Comparison of ENCODE assay signal across 18 cellular contexts in genomic region chr21:13368200-13368599, GRCh38.
DNase-seq lines count a peak whose midpoint lies in the region; ATAC-seq and TF ChIP-seq lines count a peak whose summit lies in the region.
"Had no signal": no experiment of that assay in that cellular context is flagged by ENCODE, and none has a peak within 500 bp of the region (broad histone marks: within the 10 kb centered on the region; RNA-seq: fewer than 3 reads in every experiment).

No MANE protein-coding gene starts in this region.

- H3K79me2 ChIP-seq in hepatocyte (no peaks in the 10 kb centered on the region), MM.1S (ENCODE audit: low read length) (no peaks in the 10 kb centered on the region)

- no peak overlapping the region for H2AFZ ChIP-seq in hepatocyte
- no peak overlapping the region for H2AFZ ChIP-seq in MM.1S (ENCODE audit: low read length)

- no peak overlapping the region for H3K27ac Mint-ChIP-seq in stimulated activated naive CD8-positive, alpha-beta T cell treated with anti-CD3 and anti-CD28 coated beads, Interleukin-15, amount 100 ng/mL, for 72 hours
- H3K27ac Mint-ChIP-seq: B cell; CD4-positive, alpha-beta T cell; CD8-positive, alpha-beta T cell had no signal

- no peak for DNase-seq in stimulated activated naive CD8-positive, alpha-beta T cell treated with anti-CD3 and anti-CD28 coated beads, Interleukin-15, amount 100 ng/mL, for 72 hours
- no peak for DNase-seq in stimulated activated naive CD8-positive, alpha-beta T cell treated with anti-CD3 and anti-CD28 coated beads, Interleukin-15, Interleukin-2, amounts not matched to agents 100 U/mL and 50 U/mL, for 24 hours
- DNase-seq in hepatocyte (ENCODE audit: low spot score) (peak; percentile 4), MM.1S (no peak)
- DNase-seq: AML-193; Caco-2; Calu3; CD4-positive, alpha-beta T cell; DMS79 treated with DMSO at 0.1 percent for 48 hours; GF-D8 had no signal

- no CpG with 5 or more reads among the region's 6 CpGs for WGBS in hepatocyte (ENCODE audit: low lambda C conversion rate, missing lambda C conversion rate)

- H3K4me2 ChIP-seq in hepatocyte (no peak overlapping the region), MM.1S (ENCODE audit: low read depth, low read length) (no peak overlapping the region)
- H3K4me2 ChIP-seq: A549; BLaER1 treated with 17β-estradiol and CSF1 and Interleukin-3, amounts not matched to agents 10 nM and 100 nM had no signal

- H3K36me3 ChIP-seq in hepatocyte (replicated peaks; ENCODE audit: insufficient read depth, low read depth), result no peaks in the 10 kb centered on the region
- no peaks in the 10 kb centered on the region for H3K36me3 ChIP-seq in MM.1S (replicated peaks; ENCODE audit: insufficient read depth, low read length)
- H3K36me3 ChIP-seq: BLaER1 treated with 17β-estradiol and CSF1 and Interleukin-3, amounts not matched to agents 10 nM and 100 nM had no signal

- peaks cover 0 to 15% of the 10 kb centered on the region in 2 donors for H3K9me3 Mint-ChIP-seq in stimulated activated naive CD8-positive, alpha-beta T cell treated with anti-CD3 and anti-CD28 coated beads, Interleukin-15, amount 100 ng/mL, for 72 hours

- H3K4me1 ChIP-seq in hepatocyte (ENCODE audit: insufficient read depth) (no peaks in the 10 kb centered on the region), MM.1S (ENCODE audit: low read length) (no peaks in the 10 kb centered on the region)
- H3K4me1 ChIP-seq: A549; BLaER1 treated with 17β-estradiol and CSF1 and Interleukin-3, amounts not matched to agents 10 nM and 100 nM; Caco-2 had no signal

- H3K4me3 ChIP-seq in hepatocyte, result no peak overlapping the region
- no peak overlapping the region for H3K4me3 ChIP-seq in MM.1S (ENCODE audit: low read length)
- H3K4me3 ChIP-seq: A549; BLaER1 treated with 17β-estradiol and CSF1 and Interleukin-3, amounts not matched to agents 10 nM and 100 nM; GM12878 had no signal

- H3K4me3 Mint-ChIP-seq in stimulated activated naive CD8-positive, alpha-beta T cell treated with anti-CD3 and anti-CD28 coated beads, Interleukin-15, amount 100 ng/mL, for 72 hours, result no peak overlapping the region
- H3K4me3 Mint-ChIP-seq: B cell; CD4-positive, alpha-beta T cell; CD8-positive, alpha-beta T cell had no signal

- TF ChIP-seq CTCF in hepatocyte (IDR thresholded peaks at IDR 0.05; ENCODE audit: poor library complexity) (no peak), MM.1S (IDR thresholded peaks at IDR 0.05; ENCODE audit: low read length) (no peak)

- peak; percentile 74 for ATAC-seq in stimulated activated naive CD8-positive, alpha-beta T cell treated with anti-CD3 and anti-CD28 coated beads, Interleukin-15, amount 100 ng/mL, for 72 hours
- ATAC-seq in stimulated activated naive CD8-positive, alpha-beta T cell treated with anti-CD3 and anti-CD28 coated beads, Interleukin-15, Interleukin-2, amounts not matched to agents 100 U/mL and 50 U/mL, for 24 hours, result no peak
- no peak for ATAC-seq in GM18511 (IDR thresholded peaks at IDR 0.05; ENCODE audit: unreplicated experiment)
- ATAC-seq: A549; CD8-positive, alpha-beta T cell; GM12878 had no signal

- no peak overlapping the region for H3K27ac ChIP-seq in hepatocyte
- no peak overlapping the region for H3K27ac ChIP-seq in MM.1S (ENCODE audit: low read length)
- H3K27ac ChIP-seq: 22Rv1; A549; BLaER1 treated with 17β-estradiol and CSF1 and Interleukin-3, amounts not matched to agents 10 nM and 100 nM; C4-2B had no signal

- no peaks in the 10 kb centered on the region for H3K27me3 Mint-ChIP-seq in stimulated activated naive CD8-positive, alpha-beta T cell treated with anti-CD3 and anti-CD28 coated beads, Interleukin-15, amount 100 ng/mL, for 72 hours
- H3K27me3 Mint-ChIP-seq: B cell; CD4-positive, alpha-beta T cell had no signal

- H4K20me1 ChIP-seq in hepatocyte (ENCODE audit: insufficient read depth, poor library complexity, severe bottlenecking) (no peaks in the 10 kb centered on the region), MM.1S (ENCODE audit: insufficient read depth, low read length) (no peaks in the 10 kb centered on the region)
- H4K20me1 ChIP-seq: BLaER1 treated with 17β-estradiol and CSF1 and Interleukin-3, amounts not matched to agents 10 nM and 100 nM had no signal

- no peaks in the 10 kb centered on the region for H3K4me1 Mint-ChIP-seq in stimulated activated naive CD8-positive, alpha-beta T cell treated with anti-CD3 and anti-CD28 coated beads, Interleukin-15, amount 100 ng/mL, for 72 hours
- H3K4me1 Mint-ChIP-seq: B cell had no signal

- H3F3A ChIP-seq in MM.1S (ENCODE audit: insufficient read depth, low read length), result no peaks in the 10 kb centered on the region

- H3K9me2 ChIP-seq in hepatocyte (replicated peaks; ENCODE audit: insufficient read depth), result no peaks in the 10 kb centered on the region
- H3K9me2 ChIP-seq in MM.1S (replicated peaks; ENCODE audit: insufficient read depth, low read length), result no peaks in the 10 kb centered on the region

- H3K9me3 ChIP-seq in hepatocyte (ENCODE audit: low read depth), result no peaks in the 10 kb centered on the region
- H3K9me3 ChIP-seq in MM.1S (replicated peaks; ENCODE audit: insufficient read depth, low read length), result no peaks in the 10 kb centered on the region
- H3K9me3 ChIP-seq: A549; BLaER1 treated with 17β-estradiol and CSF1 and Interleukin-3, amounts not matched to agents 10 nM and 100 nM; Caco-2 had no signal

- H3K27me3 ChIP-seq in hepatocyte, result no peaks in the 10 kb centered on the region
- H3K27me3 ChIP-seq in MM.1S (replicated peaks; ENCODE audit: insufficient read depth, low read length), result no peaks in the 10 kb centered on the region
- H3K27me3 ChIP-seq: BLaER1 treated with 17β-estradiol and CSF1 and Interleukin-3, amounts not matched to agents 10 nM and 100 nM had no signal

- no peak overlapping the region for H3K9ac ChIP-seq in MM.1S (ENCODE audit: low read length)
- H3K9ac ChIP-seq: BLaER1 treated with 17β-estradiol and CSF1 and Interleukin-3, amounts not matched to agents 10 nM and 100 nM had no signal
